Comparison of ENCODE assay signal across 8 cellular contexts in the genomic region with DNA sequence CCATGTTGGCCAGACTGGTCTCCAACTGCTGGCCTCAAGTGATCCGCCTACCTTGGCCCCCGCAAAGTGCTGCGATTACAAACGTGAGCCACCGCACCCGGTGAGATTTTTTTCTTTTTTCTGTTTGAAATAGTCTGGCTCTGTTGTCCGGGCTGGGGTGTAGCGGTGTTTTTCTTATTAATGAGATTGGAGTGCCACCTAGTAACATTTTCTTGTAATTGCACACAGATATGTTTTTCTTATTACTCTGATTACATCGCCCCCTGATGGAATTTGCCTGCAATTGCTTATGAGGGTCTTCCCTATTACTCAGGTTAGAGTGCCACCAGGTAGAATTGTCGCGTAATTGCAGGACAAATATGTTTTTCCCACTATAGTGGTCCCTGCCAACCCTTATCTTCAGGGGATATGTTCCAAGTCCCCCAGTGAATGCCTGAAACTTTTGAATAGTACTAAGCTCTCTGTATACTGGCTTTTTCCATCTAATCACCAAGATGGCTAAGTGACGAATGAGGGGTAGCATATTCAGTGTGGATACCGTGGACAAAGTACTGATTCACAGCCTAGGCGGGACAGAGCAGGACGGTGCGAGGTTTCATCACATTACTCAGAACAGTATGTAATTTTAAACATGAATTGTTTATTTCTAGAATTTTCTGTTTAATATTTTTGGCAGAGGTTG. TPM values are rescaled to one million over a fixed set of nuclear protein-coding genes. Genes with fewer than 3 reads are reported as not detected.
DNase-seq lines count a peak whose midpoint lies in the region; ATAC-seq, FAIRE-seq and TF ChIP-seq lines count a peak whose summit lies in the region.

No MANE protein-coding gene starts in this region.

- no peak for TF ChIP-seq POLR2A in spleen (IDR thresholded peaks at IDR 0.05)

- H3K27me3 ChIP-seq in BE2C (no peaks in the 10 kb centered on the region), spleen (replicated peaks in 1 of 7) (no peaks in the 10 kb centered on the region)

- no peaks in the 10 kb centered on the region for H3K36me3 ChIP-seq in BE2C
- no peaks in the 10 kb centered on the region for H3K36me3 ChIP-seq in spleen

- no peaks in the 10 kb centered on the region; the same call in 1 of the 2 replicates for H3K9me3 ChIP-seq in BE2C
- peaks cover 0 to 14% (median 7%) of the 10 kb centered on the region in 8 donors for H3K9me3 ChIP-seq in spleen

- H3K4me3 ChIP-seq in BE2C (ENCODE audit: low read depth, low read length): no peak overlapping the region
- no peak overlapping the region for H3K4me3 ChIP-seq in fibroblast of mammary gland (ENCODE audit: control insufficient read depth, low read depth, low read length)
- H3K4me3 ChIP-seq in spleen: no peak overlapping the region

- ATAC-seq in GM21717 (IDR thresholded peaks at IDR 0.05; ENCODE audit: unreplicated experiment): no peak
- ATAC-seq in GM19351 (IDR thresholded peaks at IDR 0.05; ENCODE audit: unreplicated experiment): no peak

- H3K4me1 ChIP-seq in BE2C (peaks cover 15% of the 10 kb centered on the region; the same call in 1 of the 2 replicates), spleen (no peaks in the 10 kb centered on the region)

- peak; percentile 96 for FAIRE-seq in GM19239 (lab: Jason Lieb, UNC)

- DNase-seq in BE2C (peak; percentile 30), GM19239 (ENCODE audit: insufficient read length, low spot score) (no peak), OCI-M1 (lab: John Stamatoyannopoulos, UW) (peak; percentile 72), fibroblast of mammary gland (ENCODE audit: low read depth) (peak; percentile 50), spleen (no peak), AG08395 (ENCODE audit: low spot score) (no peak)

- peak; percentile 76 for TF ChIP-seq CTCF in BE2C (IDR thresholded peaks at IDR 0.05; ENCODE audit: low read depth, low read length)
- peak; percentile 39 for TF ChIP-seq CTCF in fibroblast of mammary gland (conservative IDR thresholded peaks at IDR 0.05; ENCODE audit: control insufficient read depth, insufficient read depth, low read depth, low read length)
- peak in 4 of 11 experiments; percentile 16 to 47 (median 34) for TF ChIP-seq CTCF in spleen (IDR thresholded peaks at IDR 0.05 in 8 of 11, conservative IDR thresholded peaks at IDR 0.05 in 3 of 11)

- 63 to 75% (median 71%) methylated on average over 16 of the region's 16 CpGs for WGBS in spleen, 5 donors

- intact Hi-C loops in spleen (cut with DNase I; ENCODE audit: low total_unique reads): loop anchor here (5.0 kb wide), 1 partner anchor 943 kb away; no protein-coding TSS in a partner anchor

- no peak overlapping the region for H3K27ac ChIP-seq in spleen

RNA-seq across cellular contexts. Expression of a gene that starts 8.6 kb away (rescaled TPM):
- polyA plus RNA-seq in BE2C (2012; ENCODE audit: insufficient read depth, insufficient read length, low read depth): 197 TPM
- total RNA-seq in spleen: 100 to 1,000 TPM in 2 of 7 donors, 10 to 100 TPM in 5; 47.5 to 114 (median 89.2) TPM
- 100 to 1,000 TPM in 1 of 3 donors, 10 to 100 TPM in 2; 88.8 to 112 (median 89.3) TPM for polyA plus RNA-seq in spleen

Comparison
In these comparisons a context has a peak if more than half of its experiments do, and no peak if none do; other contexts are left out.
1. DNase-seq: peak in BE2C (single experiment), OCI-M1 (single experiment) and fibroblast of mammary gland (single experiment); none in GM19239 (single experiment), spleen (single experiment) and AG08395 (single experiment).